ENCODE assay signal across 22 cellular contexts in genomic region chr1:147236959-147237791, GRCh38. TPM values are rescaled to one million over a fixed set of nuclear protein-coding genes. Genes with fewer than 3 reads are reported as not detected.
DNase-seq lines count a peak whose midpoint lies in the region; ATAC-seq, FAIRE-seq and TF ChIP-seq lines count a peak whose summit lies in the region.
"Had no signal": no experiment of that assay in that cellular context is flagged by ENCODE, and none has a peak within 500 bp of the region (broad histone marks: within the 10 kb centered on the region; RNA-seq: fewer than 3 reads in every experiment).

No MANE protein-coding gene starts in this region.

- POLR2A ChIA-PET in PC-9 (lab: Charles Lee; ENCODE audit: unreplicated experiment): interaction anchor here (0.6 to 0.7 kb wide), 3 partner anchors 22 to 64 kb away, joined by 3 to 4 read pairs (median 4); no protein-coding TSS in a partner anchor

- H3K9me3 ChIP-seq in PC-9 (ENCODE audit: insufficient read depth, low read depth) (no peaks in the 10 kb centered on the region), pancreas (no peaks in the 10 kb centered on the region), gastrocnemius medialis (no peaks in the 10 kb centered on the region)

- ATAC-seq in foreskin keratinocyte: peak; percentile 79
- ATAC-seq in pancreas: peak; percentile 30 to 50 (median 36)
- no peak for ATAC-seq in gastrocnemius medialis
- ATAC-seq: activated T-cell treated with anti-CD3 and anti-CD28 coated beads, Interleukin-2, amount 50 U/mL, for 4 hours; stimulated activated naive CD8-positive, alpha-beta T cell treated with anti-CD3 and anti-CD28 coated beads, Interleukin-15, Interleukin-2, amounts not matched to agents 100 U/mL and 50 U/mL, for 24 hours had no signal

- H3K27ac ChIP-seq in PC-9 (peak overlapping the region; percentile 75), foreskin keratinocyte (no peak overlapping the region), pancreas (peak overlapping the region; percentile 22 to 79 (median 52)), gastrocnemius medialis (no peak overlapping the region)

- 11 to 14% methylated on average over 2 to 3 of the region's 3 CpGs for WGBS in pancreas, 2 donors

- no peaks in the 10 kb centered on the region for H3K9me2 ChIP-seq in PC-9 (ENCODE audit: insufficient read depth)

- H3K4me1 ChIP-seq in PC-9 (replicated peaks; ENCODE audit: insufficient read depth) (peaks cover 35% of the 10 kb centered on the region), foreskin keratinocyte (peaks cover 4% of the 10 kb centered on the region), pancreas (peaks cover 33 to 49% (median 44%) of the 10 kb centered on the region in 3 donors), gastrocnemius medialis (peaks cover 0 to 5% of the 10 kb centered on the region in 2 donors)

- no peak for TF ChIP-seq CTCF in PC-9 (conservative IDR thresholded peaks at IDR 0.05)
- TF ChIP-seq CTCF in foreskin keratinocyte (conservative IDR thresholded peaks at IDR 0.05): no peak
- no peak for TF ChIP-seq CTCF in pancreas (IDR thresholded peaks at IDR 0.05)
- no peak for TF ChIP-seq CTCF in gastrocnemius medialis (IDR thresholded peaks at IDR 0.05 in 4 of 5, conservative IDR thresholded peaks at IDR 0.05 in 1 of 5)

- in situ Hi-C loops in gastrocnemius medialis (cut with MboI; ENCODE audit: low sequenced_read_pairs in 4 of 4): no loop called here

- peaks cover 25% of the 10 kb centered on the region for H3F3A ChIP-seq in PC-9 (ENCODE audit: insufficient read depth, low read depth)

- intact Hi-C loops in PC-9 (cut with micrococcal nuclease; ENCODE audit: unreplicated experiment) (no loop called here), pancreas (cut with DNase I) (loop anchor here in 1 of 3 donors (5.0 kb wide), 1 partner anchor 60 kb away; no protein-coding TSS in a partner anchor), gastrocnemius medialis (cut with DNase I; ENCODE audit: low total_unique reads) (no loop called here)

- FAIRE-seq in pancreas (lab: Jason Lieb, UNC): no peak
- FAIRE-seq: astrocyte, GM18507, keratinocyte, RCC 7860 had no signal

- H3K79me2 ChIP-seq in PC-9 (ENCODE audit: low read depth): no peaks in the 10 kb centered on the region

- H3K4me3 ChIP-seq in PC-9: peak overlapping the region; percentile 27; the same call in 1 of the 2 replicates
- H3K4me3 ChIP-seq in pancreas: no peak overlapping the region
- no peak overlapping the region for H3K4me3 ChIP-seq in gastrocnemius medialis

- peak overlapping the region; percentile 71 for H3K4me2 ChIP-seq in PC-9

- DNase-seq in DMS53 (lab: John Stamatoyannopoulos, UW) (peak; percentile 87), PC-9 (peak; percentile 40 to 88), foreskin keratinocyte (peak in 1 of 2 donors; percentile 51), pancreas (peak in 3 of 6 donors; percentile 39 to 49 (median 48)), gastrocnemius medialis (no peak), T-helper 1 cell (no peak)
- DNase-seq in activated CD4-positive, alpha-beta T cell treated with anti-CD3 and anti-CD28 coated beads for 48 hours: no peak
- no peak for DNase-seq in stimulated activated CD4-positive, alpha-beta T cell treated with anti-CD3 and anti-CD28 coated beads, Interleukin-12 subunit alpha, Interleukin-12 subunit beta, amount 100 ng/mL, for 4 hours
- DNase-seq: activated CD4-positive, alpha-beta memory T cell treated with anti-CD3 and anti-CD28 coated beads, Interleukin-2, amount 10 ng/mL, durations not matched to agents 7 days and 5 days; activated naive CD4-positive, alpha-beta T cell treated with anti-CD3 and anti-CD28 coated beads, Interleukin-2, amount 50 U/mL, for 16 hours; activated T-cell treated with anti-CD3 and anti-CD28 coated beads, Interleukin-2, amount 50 U/mL, for 4 hours; CD4-positive, alpha-beta T cell; H9; hippocampal formation; KBM-7; NCI-H1105 treated with DMSO at 0.1 percent for 48 hours; retina; stimulated activated naive CD8-positive, alpha-beta T cell treated with anti-CD3 and anti-CD28 coated beads, Interleukin-15, Interleukin-2, amounts not matched to agents 100 U/mL and 50 U/mL, for 24 hours had no signal

- H3K27me3 ChIP-seq in PC-9 (ENCODE audit: insufficient read depth, low read depth) (no peaks in the 10 kb centered on the region), foreskin keratinocyte (peaks cover 3% of the 10 kb centered on the region), pancreas (no peaks in the 10 kb centered on the region), gastrocnemius medialis (no peaks in the 10 kb centered on the region)

- CTCF ChIA-PET in PC-9 (lab: Charles Lee): no interaction called here

- H4K20me1 ChIP-seq in PC-9 (ENCODE audit: insufficient read depth): no peaks in the 10 kb centered on the region; the same call in 1 of the 2 replicates

- BruUV-seq in PC-9 (replicated peaks; lab: Mats Ljungman, UMichigan): no TSS peak

- H3K36me3 ChIP-seq in PC-9 (ENCODE audit: low read depth) (no peaks in the 10 kb centered on the region), pancreas (no peaks in the 10 kb centered on the region), gastrocnemius medialis (no peaks in the 10 kb centered on the region)

- no peak for TF ChIP-seq POLR2A in gastrocnemius medialis (IDR thresholded peaks at IDR 0.05)

- no peak overlapping the region for H2AFZ ChIP-seq in PC-9

RNA-seq across cellular contexts. Expression of gene CHD1L, which starts 5.3 kb away (rescaled TPM):
- total RNA-seq in PC-9 (2021) (31.7 and 31.8 TPM in 2 replicates), foreskin keratinocyte (49.8 and 53.4 TPM in 2 replicates), pancreas (10 to 100 TPM in 4 of 6 donors, 1 to 10 TPM in 2; 6.6 to 17.0 (median 11.8) TPM), gastrocnemius medialis (10 to 100 TPM in 2 of 4 donors, 1 to 10 TPM in 2; 9.0 to 10.3 (median 9.6) TPM)
- polyA plus RNA-seq in foreskin keratinocyte (32.1 and 38.2 TPM in 2 replicates), pancreas (10 to 100 TPM; 10.4 to 15.2 TPM)

RNA-seq across cellular contexts. Expression of gene FMO5, which starts 12.0 kb away (rescaled TPM):
- total RNA-seq in PC-9 (2021) (1.1 and 1.3 TPM in 2 replicates), foreskin keratinocyte (0.21 and 0.31 TPM in 2 replicates), pancreas (10 to 100 TPM in 5 of 6 donors, 1 to 10 TPM in 1; 7.5 to 32.5 (median 14.6) TPM), gastrocnemius medialis (1 to 10 TPM in 2 of 4 donors, under 1 TPM in 2; 0.72 to 1.7 (median 1.2) TPM)
- polyA plus RNA-seq in foreskin keratinocyte (0.07 and 0.08 TPM in 2 replicates), pancreas (10 to 100 TPM; 12.2 to 19.0 TPM)

Comparison
In these comparisons a context has a peak if more than half of its experiments do, and no peak if none do; other contexts are left out.
1. DNase-seq: peak in DMS53 (single experiment) and PC-9 (2 of 2); none in activated CD4-positive, alpha-beta T cell treated with anti-CD3 and anti-CD28 coated beads for 48 hours (single experiment), stimulated activated CD4-positive, alpha-beta T cell treated with anti-CD3 and anti-CD28 coated beads, Interleukin-12 subunit alpha, Interleukin-12 subunit beta, amount 100 ng/mL, for 4 hours (single experiment), gastrocnemius medialis (0 of 2) and T-helper 1 cell (0 of 5).
2. H3K27ac ChIP-seq: peak in PC-9 (single experiment) and pancreas (4 of 4); none in foreskin keratinocyte (single experiment) and gastrocnemius medialis (0 of 4).
3. ATAC-seq: peak in foreskin keratinocyte (single experiment) and pancreas (4 of 4); none in gastrocnemius medialis (0 of 2).